Comparison of ENCODE assay signal across 1 cellular context in genomic region chr10:46631683-46632082, GRCh38. TPM values are rescaled to one million over a fixed set of nuclear protein-coding genes. Genes with fewer than 3 reads are reported as not detected.
"Had no signal": no experiment of that assay in that cellular context is flagged by ENCODE, and none has a peak within 500 bp of the region (broad histone marks: within the 10 kb centered on the region; RNA-seq: fewer than 3 reads in every experiment).

No MANE protein-coding gene starts in this region.

RNA-seq across cellular contexts. Expression of gene SYT15, which starts 52.8 kb away (rescaled TPM):
- total RNA-seq: G401 had no signal
